22 cellular contexts compared by ENCODE assay signal in genomic region chrX:1423215-1423614, GRCh38.
"Had no signal": no experiment of that assay in that cellular context is flagged by ENCODE, and none has a peak within 500 bp of the region (broad histone marks: within the 10 kb centered on the region; RNA-seq: fewer than 3 reads in every experiment).

No MANE protein-coding gene starts in this region.

- H3K9me3 ChIP-seq: adrenal gland, vagina had no signal

- H3K27me3 ChIP-seq: adrenal gland, cardiac muscle cell, dorsolateral prefrontal cortex, tibial nerve, vagina had no signal

- H3K4me1 Mint-ChIP-seq: nephron progenitor cell had no signal

- H3K36me3 ChIP-seq: cardiac muscle cell had no signal

- H3K4me3 Mint-ChIP-seq: activated CD4-positive, alpha-beta memory T cell treated with anti-CD3 and anti-CD28 coated beads for 36 hours; activated CD8-positive, alpha-beta memory T cell treated with anti-CD3 and anti-CD28 coated beads, Interleukin-2, amount 10 ng/mL, durations not matched to agents 7 days and 5 days; nephron progenitor cell had no signal

- H3K27ac ChIP-seq: adrenal gland, cardiac muscle cell, dorsolateral prefrontal cortex, tibial nerve, vagina, VCaP had no signal

- ATAC-seq: activated CD8-positive, alpha-beta memory T cell treated with anti-CD3 and anti-CD28 coated beads, Interleukin-2, amount 10 ng/mL, durations not matched to agents 7 days and 5 days had no signal

- H3K4me1 ChIP-seq: adrenal gland, tibial nerve, vagina had no signal

- H3K4me3 ChIP-seq: adrenal gland, cardiac muscle cell, dorsolateral prefrontal cortex, tibial nerve, vagina had no signal

- H3K27me3 Mint-ChIP-seq: activated CD4-positive, alpha-beta memory T cell treated with anti-CD3 and anti-CD28 coated beads for 36 hours; activated CD8-positive, alpha-beta memory T cell treated with anti-CD3 and anti-CD28 coated beads, Interleukin-2, amount 10 ng/mL, durations not matched to agents 7 days and 5 days had no signal

- H3K27ac Mint-ChIP-seq: activated CD4-positive, alpha-beta memory T cell treated with anti-CD3 and anti-CD28 coated beads for 36 hours; activated CD8-positive, alpha-beta memory T cell treated with anti-CD3 and anti-CD28 coated beads, Interleukin-2, amount 10 ng/mL, durations not matched to agents 7 days and 5 days; nephron progenitor cell had no signal

- DNase-seq: activated CD4-positive, alpha-beta memory T cell treated with anti-CD3 and anti-CD28 coated beads for 36 hours; activated CD8-positive, alpha-beta memory T cell treated with anti-CD3 and anti-CD28 coated beads, Interleukin-2, amount 10 ng/mL, durations not matched to agents 7 days and 5 days; activated naive CD4-positive, alpha-beta T cell treated with anti-CD3 and anti-CD28 coated beads, Interleukin-2, amount 50 U/mL, for 16 hours; activated T-cell treated with anti-CD3 and anti-CD28 coated beads, Interleukin-2, amount 50 U/mL, for 1 hour; foreskin melanocyte; hypothalamus; islet precursor cell; mammary epithelial cell; nephron progenitor cell; nucleus accumbens; stimulated activated CD4-positive, alpha-beta T cell treated with anti-CD3 and anti-CD28 coated beads, Interleukin-12 subunit alpha, Interleukin-12 subunit beta, amount 100 ng/mL, for 4 hours; stimulated activated CD4-positive, alpha-beta T cell treated with anti-CD3 and anti-CD28 coated beads, Interleukin-1b, Interleukin-23, amount 100 ng/mL, for 48 hours; stimulated activated CD8-positive, alpha-beta memory T cell treated with anti-CD3 and anti-CD28 coated beads, Interleukin-4, amount 100 ng/mL, for 48 hours; stimulated activated naive CD4-positive, alpha-beta T cell treated with Interleukin-2 at 50 U/mL for 16 hours; substantia nigra; T-helper 2 cell had no signal
